19 cellular contexts compared by ENCODE assay signal in the genomic region with DNA sequence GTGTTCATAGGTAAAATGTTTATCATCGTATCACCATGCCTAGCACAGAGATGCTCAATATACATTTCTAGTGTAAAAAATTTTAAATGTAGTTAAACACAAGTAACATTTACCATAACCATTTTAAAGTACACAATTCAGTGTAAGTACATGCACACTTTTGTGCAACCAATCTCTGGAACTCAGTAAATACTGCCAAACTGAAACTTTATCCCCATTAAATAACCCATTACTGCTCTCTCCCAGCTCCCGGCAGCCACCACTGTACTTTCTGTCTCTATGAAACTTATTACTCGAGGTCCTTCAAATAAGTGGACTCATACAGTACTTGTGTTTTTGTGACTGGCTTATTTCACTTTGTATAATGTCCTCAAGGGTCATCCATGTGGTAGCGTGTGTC. TPM values are rescaled to one million over a fixed set of nuclear protein-coding genes. Genes with fewer than 3 reads are reported as not detected.
DNase-seq lines count a peak whose midpoint lies in the region; ATAC-seq and TF ChIP-seq lines count a peak whose summit lies in the region.
"Had no signal": no experiment of that assay in that cellular context is flagged by ENCODE, and none has a peak within 500 bp of the region (broad histone marks: within the 10 kb centered on the region; RNA-seq: fewer than 3 reads in every experiment).

No MANE protein-coding gene starts in this region.

- H3K9me3 Mint-ChIP-seq in nephron progenitor cell (peaks cover 9% of the 10 kb centered on the region), natural killer cell (no peaks in the 10 kb centered on the region)

- ATAC-seq in IMR-90 (ENCODE audit: low read depth) (peak; percentile 82), natural killer cell (no peak)
- ATAC-seq: PC-3 had no signal

- H2BK120ac ChIP-seq in IMR-90 (ENCODE audit: low read depth, low read length), result no peak overlapping the region

- H3K18ac ChIP-seq in IMR-90 (ENCODE audit: low read depth, low read length), result peak overlapping the region; percentile 28; the same call in 1 of the 2 replicates

- H4K20me1 ChIP-seq in IMR-90 (ENCODE audit: insufficient read depth, low read length), result no peaks in the 10 kb centered on the region

- no peak overlapping the region for H2AFZ ChIP-seq in IMR-90 (replicated peaks; ENCODE audit: low read length, poor library complexity)

- no TSS peak for BruUV-seq in IMR-90 (replicated peaks; lab: Mats Ljungman, UMichigan)

- POLR2A ChIA-PET in IMR-90 (lab: Charles Lee; ENCODE audit: unreplicated experiment), result no interaction called here

- H3K27me3 ChIP-seq in IMR-90 (ENCODE audit: control insufficient read depth, insufficient read depth, low read length), result no peaks in the 10 kb centered on the region
- no peaks in the 10 kb centered on the region for H3K27me3 ChIP-seq in adipocyte (replicated peaks; ENCODE audit: control insufficient read depth, insufficient read depth, low read length)

- H2BK20ac ChIP-seq in IMR-90 (ENCODE audit: low read depth, low read length), result no peak overlapping the region

- H2AK5ac ChIP-seq in IMR-90 (ENCODE audit: low read depth, low read length), result no peak overlapping the region

- H3K36me3 ChIP-seq in IMR-90 (ENCODE audit: control insufficient read depth, insufficient read depth, low read length) (no peaks in the 10 kb centered on the region), adipocyte (ENCODE audit: control insufficient read depth, insufficient read depth, low read length, severe bottlenecking) (no peaks in the 10 kb centered on the region)
- H3K36me3 ChIP-seq: HAP-1 had no signal

- H3K23ac ChIP-seq in IMR-90 (ENCODE audit: low read depth, low read length), result no peak overlapping the region

- no peak overlapping the region for H3K9ac ChIP-seq in IMR-90 (ENCODE audit: low read depth, low read length)
- no peak overlapping the region for H3K9ac ChIP-seq in adipocyte (ENCODE audit: low read length)

- H2BK5ac ChIP-seq in IMR-90 (ENCODE audit: low read depth, low read length, poor library complexity, severe bottlenecking), result no peak overlapping the region

- no peak overlapping the region for H2AK9ac ChIP-seq in IMR-90 (replicated peaks; ENCODE audit: low read depth, low read length, poor library complexity)

- H3K27me3 Mint-ChIP-seq in nephron progenitor cell (ENCODE audit: low read depth, poor library complexity), result no peaks in the 10 kb centered on the region
- H3K27me3 Mint-ChIP-seq in natural killer cell (ENCODE audit: low read depth in 2 of 2), result peaks cover 8 to 26% of the 10 kb centered on the region in 2 donors

- H3K14ac ChIP-seq in IMR-90 (replicated peaks; ENCODE audit: low read depth, low read length), result peak overlapping the region; percentile 72; the same call in 1 of the 2 replicates

- intact Hi-C loops in IMR-90 (cut with micrococcal nuclease) (no loop called here), natural killer cell (cut with micrococcal nuclease) (no loop called here)

- H3K4me1 Mint-ChIP-seq in nephron progenitor cell, result peaks cover 49% of the 10 kb centered on the region
- no peaks in the 10 kb centered on the region for H3K4me1 Mint-ChIP-seq in natural killer cell

- H3K4me1 ChIP-seq in IMR-90 (ENCODE audit: control insufficient read depth, insufficient read depth, low read length) (peaks cover 6% of the 10 kb centered on the region), adipocyte (ENCODE audit: control insufficient read depth, insufficient read depth, low read length) (peaks cover under 1% of the 10 kb centered on the region)
- H3K4me1 ChIP-seq: HAP-1 had no signal

- in situ Hi-C loops in IMR-90 (cut with MboI; ENCODE audit: low sequenced_read_pairs), result no loop called here

- H3K9me3 ChIP-seq in IMR-90 (ENCODE audit: control insufficient read depth, insufficient read depth, low read length) (no peaks in the 10 kb centered on the region), adipocyte (ENCODE audit: control insufficient read depth, low read length) (no peaks in the 10 kb centered on the region)
- H3K9me3 ChIP-seq: HAP-1 had no signal

- H3K4me3 Mint-ChIP-seq in nephron progenitor cell, result no peak overlapping the region
- no peak overlapping the region for H3K4me3 Mint-ChIP-seq in natural killer cell
- H3K4me3 Mint-ChIP-seq: CD14-positive monocyte had no signal

- H3K56ac ChIP-seq in IMR-90 (ENCODE audit: extremely low read depth, insufficient read depth, low read length), result no peak overlapping the region

- H3K27ac Mint-ChIP-seq in nephron progenitor cell, result peak overlapping the region; percentile 60
- H3K27ac Mint-ChIP-seq in natural killer cell, result no peak overlapping the region
- H3K27ac Mint-ChIP-seq: CD14-positive monocyte had no signal

- H4K91ac ChIP-seq in IMR-90 (ENCODE audit: insufficient read depth, low read depth, low read length), result no peak overlapping the region

- H4K5ac ChIP-seq in IMR-90 (ENCODE audit: low read depth, low read length), result no peak overlapping the region

- no peak for TF ChIP-seq CTCF in IMR-90 (conservative IDR thresholded peaks at IDR 0.05; ENCODE audit: low read depth, low read length)
- TF ChIP-seq CTCF in nephron progenitor cell (IDR thresholded peaks at IDR 0.05), result no peak
- TF ChIP-seq CTCF in natural killer cell (IDR thresholded peaks at IDR 0.05), result no peak

- no peak for TF ChIP-seq RAD21 in IMR-90 (IDR thresholded peaks at IDR 0.05; ENCODE audit: low read length)

- no peak overlapping the region for H2BK15ac ChIP-seq in IMR-90 (ENCODE audit: low read depth, low read length)

- WGBS in IMR-90 (ENCODE audit: extremely low coverage in 2 of 2, insufficient read length in 1 of 2), 2 experiments, result no CpG with 5 or more reads among the region's 4 CpGs

- H3K9me1 ChIP-seq in IMR-90 (ENCODE audit: insufficient read depth, low read length), result no peaks in the 10 kb centered on the region

- CTCF ChIA-PET in IMR-90 (lab: Yijun Ruan, JAX), result interaction anchor here (1.0 kb wide), 1 partner anchor 410 kb away, joined by 3 read pairs; no protein-coding TSS in a partner anchor

- no peak overlapping the region for H3K4ac ChIP-seq in IMR-90 (ENCODE audit: low read depth, low read length)

- H3K4me3 ChIP-seq in IMR-90 (ENCODE audit: insufficient read depth, low read depth, low read length) (no peak overlapping the region), adipocyte (ENCODE audit: low read length) (no peak overlapping the region)
- H3K4me3 ChIP-seq: HAP-1 had no signal

- no peak overlapping the region for H3K27ac ChIP-seq in IMR-90 (ENCODE audit: insufficient read depth, low read length)

- no peaks in the 10 kb centered on the region for H3K79me1 ChIP-seq in IMR-90 (ENCODE audit: low read depth in 1 of 2, low read length in 2 of 2)

- H4K8ac ChIP-seq in IMR-90 (ENCODE audit: low read depth in 2 of 2, low read length in 2 of 2), result no peak overlapping the region

- H3K36me3 Mint-ChIP-seq in nephron progenitor cell (ENCODE audit: low read depth) (peaks cover 9% of the 10 kb centered on the region), natural killer cell (no peaks in the 10 kb centered on the region)

- TF ChIP-seq POLR2A in IMR-90 (IDR thresholded peaks at IDR 0.05; ENCODE audit: low read depth, low read length), result no peak

- peak overlapping the region; percentile 36; the same call in 1 of the 2 replicates for H3K4me2 ChIP-seq in IMR-90 (ENCODE audit: low read depth, low read length)

- dilution Hi-C loops in IMR-90 (cut with HindIII; ENCODE audit: low sequenced_read_pairs, unreplicated experiment), result no loop called here

- DNase-seq in DMS79 treated with DMSO at 0.1 percent for 48 hours (lab: John Stamatoyannopoulos, UW) (peak; percentile 85), IMR-90 (no peak), adipocyte (ENCODE audit: low read depth) (peak; percentile 57), nephron progenitor cell (no peak), C1 segment of cervical spinal cord (lab: John Stamatoyannopoulos, UW) (no peak), natural killer cell (no peak), islet precursor cell (no peak)
- DNase-seq: ACHN, KBM-7, NCI-H1694 treated with DMSO at 0.1 percent for 48 hours, NCI-H2227 treated with DMSO at 0.1 percent for 48 hours, NCI-H510A treated with DMSO at 0.1 percent for 48 hours, NCI-H82, PC-3, RPMI8226, SHP77 treated with DMSO at 0.1 percent for 48 hours, T-helper 1 cell had no signal

TF ChIP-seq in IMR-90, 13 proteins besides CTCF, POLR2A, EP300 and RAD21 (continues in another document):
- no peak for TF ChIP-seq MAZ (IDR thresholded peaks at IDR 0.05; ENCODE audit: borderline replicate concordance, low read depth, low read length)
- TF ChIP-seq CHD1 (IDR thresholded peaks at IDR 0.05; ENCODE audit: low read depth, low read length), result no peak
- no peak for TF ChIP-seq NFE2L2 (IDR thresholded peaks at IDR 0.05; ENCODE audit: low read depth, low read length)
- no peak for TF ChIP-seq RCOR1 (IDR thresholded peaks at IDR 0.05; ENCODE audit: insufficient replicate concordance, low read length)
- no peak for TF ChIP-seq MAFK (IDR thresholded peaks at IDR 0.05; ENCODE audit: low read depth, low read length)
- no peak for TF ChIP-seq CEBPB (IDR thresholded peaks at IDR 0.05; ENCODE audit: low read depth, low read length)
- TF ChIP-seq FOS (IDR thresholded peaks at IDR 0.05; ENCODE audit: low read depth, low read length), result no peak
- no peak for TF ChIP-seq RFX5 (IDR thresholded peaks at IDR 0.05; ENCODE audit: low read depth, low read length)
- no peak for TF ChIP-seq BHLHE40 (IDR thresholded peaks at IDR 0.05; ENCODE audit: low read depth, low read length)
- TF ChIP-seq, protein P1, sequence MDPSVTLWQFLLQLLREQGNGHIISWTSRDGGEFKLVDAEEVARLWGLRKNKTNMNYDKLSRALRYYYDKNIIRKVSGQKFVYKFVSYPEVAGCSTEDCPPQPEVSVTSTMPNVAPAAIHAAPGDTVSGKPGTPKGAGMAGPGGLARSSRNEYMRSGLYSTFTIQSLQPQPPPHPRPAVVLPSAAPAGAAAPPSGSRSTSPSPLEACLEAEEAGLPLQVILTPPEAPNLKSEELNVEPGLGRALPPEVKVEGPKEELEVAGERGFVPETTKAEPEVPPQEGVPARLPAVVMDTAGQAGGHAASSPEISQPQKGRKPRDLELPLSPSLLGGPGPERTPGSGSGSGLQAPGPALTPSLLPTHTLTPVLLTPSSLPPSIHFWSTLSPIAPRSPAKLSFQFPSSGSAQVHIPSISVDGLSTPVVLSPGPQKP (IDR thresholded peaks at IDR 0.05; ENCODE audit: borderline replicate concordance, low read depth, low read length), result no peak
- no peak for TF ChIP-seq MXI1 (IDR thresholded peaks at IDR 0.05; ENCODE audit: borderline replicate concordance, low read depth, low read length)

RNA-seq across cellular contexts. Expression of a gene that starts 29.0 kb away (rescaled TPM):
- 3.2 and 5.8 TPM in 2 replicates for total RNA-seq in IMR-90 (2012; rRNA removed)
- polyA plus RNA-seq in IMR-90 (2012; rRNA removed), result 4.0 and 5.6 TPM in 2 replicates
- 1.7 and 3.8 TPM in 2 replicates for polyA plus RNA-seq in IMR-90 (2012; cell fraction: cytosol; rRNA removed)
- 1.4 and 3.8 TPM in 2 replicates for polyA plus RNA-seq in IMR-90 (2012; cell fraction: nucleus; rRNA removed; ENCODE audit: low replicate concordance)
- 1 to 10 TPM in 1 of 3 donors, under 1 TPM in 2; 0.83 to 1.1 (median 0.93) TPM for total RNA-seq in natural killer cell

Comparison
In these comparisons a context has a peak if more than half of its experiments do, and no peak if none do; other contexts are left out.
1. DNase-seq: peak in DMS79 treated with DMSO at 0.1 percent for 48 hours (single experiment) and adipocyte (single experiment); none in IMR-90 (single experiment), nephron progenitor cell (single experiment), C1 segment of cervical spinal cord (0 of 14), natural killer cell (single experiment) and islet precursor cell (single experiment).